In genomic region chr16:19809121-19809635, GRCh38 we compare ENCODE assay signal across 12 cellular contexts.
A peak's percentile ranks its signal among the peaks of the same experiment; 100 is the strongest.
DNase-seq lines count a peak whose midpoint lies in the region; ATAC-seq, FAIRE-seq and TF ChIP-seq lines count a peak whose summit lies in the region.
"Had no signal": no experiment of that assay in that cellular context is flagged by ENCODE, and none has a peak within 500 bp of the region (broad histone marks: within the 10 kb centered on the region; RNA-seq: fewer than 3 reads in every experiment).

No MANE protein-coding gene starts in this region.

- H3K36me3 ChIP-seq in kidney epithelial cell (ENCODE audit: control insufficient read depth, insufficient read depth, low read length) (no peaks in the 10 kb centered on the region), GM23248 (ENCODE audit: low read depth) (no peaks in the 10 kb centered on the region)
- H3K36me3 ChIP-seq: BE2C had no signal

- H3K4me3 ChIP-seq in kidney epithelial cell (ENCODE audit: low read depth, low read length): no peak overlapping the region
- no peak overlapping the region for H3K4me3 ChIP-seq in GM23248

- ATAC-seq in stimulated activated naive CD8-positive, alpha-beta T cell treated with anti-CD3 and anti-CD28 coated beads, Interleukin-15, amount 100 ng/mL, for 72 hours: peak; percentile 26
- no peak for ATAC-seq in stimulated activated naive CD8-positive, alpha-beta T cell treated with anti-CD3 and anti-CD28 coated beads, Interleukin-15, Interleukin-2, amounts not matched to agents 100 U/mL and 50 U/mL, for 24 hours
- peak; percentile 32 for ATAC-seq in activated T-helper 17 cell treated with anti-CD3 and anti-CD28 coated beads, Interleukin-2, amount 50 U/mL, for 72 hours (replicated peaks)

- H3F3A ChIP-seq in GM23248 (ENCODE audit: insufficient read depth): peaks cover 9% of the 10 kb centered on the region; the same call in 1 of the 2 replicates

- H3K9me2 ChIP-seq in GM23248 (ENCODE audit: insufficient read depth): no peaks in the 10 kb centered on the region

- no peak overlapping the region for H3K4me2 ChIP-seq in GM23248 (ENCODE audit: unreplicated experiment)

- H3K27ac Mint-ChIP-seq in stimulated activated naive CD8-positive, alpha-beta T cell treated with anti-CD3 and anti-CD28 coated beads, Interleukin-15, amount 100 ng/mL, for 72 hours: no peak overlapping the region
- H3K27ac Mint-ChIP-seq in activated T-helper 17 cell treated with anti-CD3 and anti-CD28 coated beads, Interleukin-2, amount 50 U/mL, for 72 hours: no peak overlapping the region

- H3K9me3 Mint-ChIP-seq in stimulated activated naive CD8-positive, alpha-beta T cell treated with anti-CD3 and anti-CD28 coated beads, Interleukin-15, amount 100 ng/mL, for 72 hours: peaks cover 15 to 19% of the 10 kb centered on the region in 2 donors
- H3K9me3 Mint-ChIP-seq in activated T-helper 17 cell treated with anti-CD3 and anti-CD28 coated beads, Interleukin-2, amount 50 U/mL, for 72 hours: peaks cover 13% of the 10 kb centered on the region

- no peak for TF ChIP-seq CTCF in kidney epithelial cell (IDR thresholded peaks at IDR 0.05; ENCODE audit: insufficient read depth, low read length, poor library complexity, severe bottlenecking)

- no peaks in the 10 kb centered on the region for H3K27me3 Mint-ChIP-seq in stimulated activated naive CD8-positive, alpha-beta T cell treated with anti-CD3 and anti-CD28 coated beads, Interleukin-15, amount 100 ng/mL, for 72 hours
- H3K27me3 Mint-ChIP-seq in activated T-helper 17 cell treated with anti-CD3 and anti-CD28 coated beads, Interleukin-2, amount 50 U/mL, for 72 hours: no peaks in the 10 kb centered on the region

- no peak overlapping the region for H3K9ac ChIP-seq in GM23248

- in situ Hi-C loops in GM23248 (cut with MboI): no loop called here

- H3K36me3 Mint-ChIP-seq in activated T-helper 17 cell treated with anti-CD3 and anti-CD28 coated beads, Interleukin-2, amount 50 U/mL, for 72 hours (ENCODE audit: low read depth): no peaks in the 10 kb centered on the region

- H3K4me1 ChIP-seq in GM23248 (ENCODE audit: insufficient read depth): peaks cover 10% of the 10 kb centered on the region
- H3K4me1 ChIP-seq: BE2C had no signal

- no peaks in the 10 kb centered on the region for H3K79me2 ChIP-seq in GM23248 (ENCODE audit: insufficient read depth)

- H2AFZ ChIP-seq in GM23248: no peak overlapping the region

- H3K27me3 ChIP-seq in kidney epithelial cell (ENCODE audit: control insufficient read depth, insufficient read depth, low read length) (no peaks in the 10 kb centered on the region), GM23248 (replicated peaks; ENCODE audit: insufficient read depth) (no peaks in the 10 kb centered on the region)
- H3K27me3 ChIP-seq: BE2C had no signal

- H3K4me3 Mint-ChIP-seq in stimulated activated naive CD8-positive, alpha-beta T cell treated with anti-CD3 and anti-CD28 coated beads, Interleukin-15, amount 100 ng/mL, for 72 hours: no peak overlapping the region
- no peak overlapping the region for H3K4me3 Mint-ChIP-seq in activated T-helper 17 cell treated with anti-CD3 and anti-CD28 coated beads, Interleukin-2, amount 50 U/mL, for 72 hours

- 90 to 91% methylated on average over 4 of the region's 4 CpGs for WGBS in GM23248 (ENCODE audit: low coverage in 1 of 2, low lambda C conversion rate in 2 of 2, missing lambda C conversion rate in 2 of 2), 2 experiments

- no peak for FAIRE-seq in urothelium cell line (lab: Jason Lieb, UNC)
- FAIRE-seq: TTC549 had no signal

- no peaks in the 10 kb centered on the region for H3K9me3 ChIP-seq in GM23248 (ENCODE audit: low read depth)
- H3K9me3 ChIP-seq: BE2C had no signal

- DNase-seq in stimulated activated naive CD8-positive, alpha-beta T cell treated with anti-CD3 and anti-CD28 coated beads, Interleukin-15, amount 100 ng/mL, for 72 hours: no peak
- no peak for DNase-seq in stimulated activated naive CD8-positive, alpha-beta T cell treated with anti-CD3 and anti-CD28 coated beads, Interleukin-15, Interleukin-2, amounts not matched to agents 100 U/mL and 50 U/mL, for 24 hours
- DNase-seq in kidney epithelial cell (ENCODE audit: low read depth): peak; percentile 72
- DNase-seq in urothelium cell line (ENCODE audit: low spot score): peak; percentile 16
- no peak for DNase-seq in SK-N-DZ (ENCODE audit: low spot score)
- DNase-seq in GM23248: no peak
- no peak for DNase-seq in DMS114 treated with DMSO at 0.1 percent for 48 hours (lab: John Stamatoyannopoulos, UW; ENCODE audit: unreplicated experiment)
- DNase-seq: BE2C, Karpas-422, NCI-H526 treated with DMSO at 0.1 percent for 48 hours had no signal

- H4K20me1 ChIP-seq in GM23248 (ENCODE audit: insufficient read depth): no peaks in the 10 kb centered on the region

- H3K4me1 Mint-ChIP-seq in stimulated activated naive CD8-positive, alpha-beta T cell treated with anti-CD3 and anti-CD28 coated beads, Interleukin-15, amount 100 ng/mL, for 72 hours: peaks cover 12% of the 10 kb centered on the region
- H3K4me1 Mint-ChIP-seq in activated T-helper 17 cell treated with anti-CD3 and anti-CD28 coated beads, Interleukin-2, amount 50 U/mL, for 72 hours: peaks cover 16% of the 10 kb centered on the region

- no peak overlapping the region for H3K27ac ChIP-seq in GM23248

Comparison
In these comparisons a context has a peak if more than half of its experiments do, and no peak if none do; other contexts are left out.
1. DNase-seq: peak in kidney epithelial cell (single experiment) and urothelium cell line (single experiment); none in stimulated activated naive CD8-positive, alpha-beta T cell treated with anti-CD3 and anti-CD28 coated beads, Interleukin-15, amount 100 ng/mL, for 72 hours (0 of 2), stimulated activated naive CD8-positive, alpha-beta T cell treated with anti-CD3 and anti-CD28 coated beads, Interleukin-15, Interleukin-2, amounts not matched to agents 100 U/mL and 50 U/mL, for 24 hours (single experiment), SK-N-DZ (single experiment), GM23248 (single experiment) and DMS114 treated with DMSO at 0.1 percent for 48 hours (single experiment).